8 cellular contexts compared by ENCODE assay signal in the genomic region with DNA sequence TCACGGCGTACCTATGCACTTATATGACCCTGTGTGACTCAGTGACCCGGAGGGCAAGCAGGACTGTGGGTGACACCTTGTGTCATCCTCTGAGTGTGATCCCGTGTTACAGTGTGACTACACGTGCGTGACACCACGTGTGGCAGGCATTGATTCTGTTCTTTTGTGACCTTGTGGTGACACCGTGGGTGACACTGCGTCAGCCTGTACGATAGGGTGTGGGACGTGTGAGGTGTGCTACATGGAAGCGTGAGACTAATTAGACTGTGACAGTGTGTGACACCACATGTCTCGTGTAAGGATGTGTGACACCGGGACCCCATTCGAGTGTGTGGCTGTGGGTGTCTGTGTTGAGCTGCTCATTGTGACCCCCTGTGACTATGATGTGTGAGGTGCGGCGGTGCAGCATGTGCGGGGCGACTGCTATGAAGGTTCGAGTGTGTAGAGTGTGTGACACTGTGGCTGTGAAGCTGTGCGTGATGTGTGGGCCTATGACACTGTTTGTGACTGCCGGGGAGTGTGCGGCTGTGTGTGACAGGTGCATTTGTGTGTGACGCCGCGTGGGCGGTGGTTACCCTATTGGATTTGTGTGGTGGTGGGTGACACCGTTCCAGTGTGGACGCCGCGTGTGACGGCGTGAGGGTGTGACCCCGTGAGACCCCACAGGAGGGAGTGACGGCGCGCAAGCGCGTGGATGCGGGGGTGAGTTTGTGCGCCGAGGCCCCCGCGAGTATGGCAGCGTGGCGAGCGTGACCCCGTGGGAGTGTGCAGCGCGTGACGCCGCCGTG. TPM values are rescaled to one million over a fixed set of nuclear protein-coding genes. Genes with fewer than 3 reads are reported as not detected.
DNase-seq lines count a peak whose midpoint lies in the region; ATAC-seq and TF ChIP-seq lines count a peak whose summit lies in the region.

Gene SPTBN4 (plus strand): TSS at position 783 of the 788 bp plus-strand sequence. CDS start 5,621 bp downstream, outside the sequence.

- ATAC-seq in Right ventricle myocardium inferior: no peak
- ATAC-seq in right cardiac atrium: peak; percentile 0 to 4

- peak within 1 kb of the TSS; percentile 71 for H2AFZ ChIP-seq in MM.1S (ENCODE audit: low read length)

- peak within 1 kb of the TSS; percentile 1; the same call in 1 of the 2 replicates for H3K9ac ChIP-seq in MM.1S (ENCODE audit: low read length)

- DNase-seq in Right ventricle myocardium inferior (ENCODE audit: missing footprints) (peak; percentile 82), cardiac septum (ENCODE audit: low spot score) (no peak), MM.1S (no peak), right cardiac atrium (peak; percentile 57 to 81 (median 78)), skeletal muscle cell (ENCODE audit: low read depth) (no peak), NOMO-1 treated with DMSO at 0.1 percent for 48 hours (lab: John Stamatoyannopoulos, UW; ENCODE audit: unreplicated experiment) (no peak), NCI-H187 (lab: John Stamatoyannopoulos, UW) (no peak)
- peak; percentile 79 for DNase-seq in activated naive CD4-positive, alpha-beta T cell treated with anti-CD3 and anti-CD28 coated beads, Interleukin-2, amount 50 U/mL, for 16 hours

- H3K9me2 ChIP-seq in MM.1S (replicated peaks; ENCODE audit: insufficient read depth, low read length): no peaks in the 10 kb centered on the region

- no peaks in the 10 kb centered on the region for H3K9me3 ChIP-seq in MM.1S (replicated peaks; ENCODE audit: insufficient read depth, low read length)
- H3K9me3 ChIP-seq in right cardiac atrium (ENCODE audit: control insufficient read depth, low read length): no peaks in the 10 kb centered on the region

- H3K4me2 ChIP-seq in MM.1S (ENCODE audit: low read depth, low read length): peak within 1 kb of the TSS; percentile 99

- 11% methylated on average over 53 of the region's 53 CpGs for WGBS in right cardiac atrium

- H4K20me1 ChIP-seq in MM.1S (ENCODE audit: insufficient read depth, low read length): no peaks in the 10 kb centered on the region

- no peak for TF ChIP-seq CTCF in MM.1S (IDR thresholded peaks at IDR 0.05; ENCODE audit: low read length)

- peaks cover 13% of the 10 kb centered on the region for H3K27me3 ChIP-seq in MM.1S (replicated peaks; ENCODE audit: insufficient read depth, low read length)
- no peaks in the 10 kb centered on the region for H3K27me3 ChIP-seq in right cardiac atrium (ENCODE audit: control insufficient read depth, insufficient read depth)

- peaks cover 20% of the 10 kb centered on the region for H3K4me1 ChIP-seq in MM.1S (ENCODE audit: low read length)
- peaks cover 9% of the 10 kb centered on the region for H3K4me1 ChIP-seq in right cardiac atrium (ENCODE audit: control insufficient read depth, insufficient read depth, low read length)

- no peaks in the 10 kb centered on the region for H3K79me2 ChIP-seq in MM.1S (ENCODE audit: low read length)

- no peaks in the 10 kb centered on the region for H3K36me3 ChIP-seq in MM.1S (replicated peaks; ENCODE audit: insufficient read depth, low read length)

- no peak within 1 kb of the TSS for H3K27ac ChIP-seq in MM.1S (ENCODE audit: low read length)
- H3K27ac ChIP-seq in right cardiac atrium (ENCODE audit: low read length): peak within 1 kb of the TSS; percentile 24

- intact Hi-C loops in Right ventricle myocardium inferior (cut with DNase I): loop anchor here (2.0 to 5.0 kb wide), 3 partner anchors 64 to 131 kb away; no protein-coding TSS in a partner anchor
- intact Hi-C loops in cardiac septum (cut with DNase I): loop anchor here (2.0 to 5.0 kb wide), 2 partner anchors 62 to 136 kb away; partner anchors contain the start of gene LTBP4
- intact Hi-C loops in right cardiac atrium (cut with DNase I): loop anchor here in 1 of 4 donors (10.0 kb wide), 1 partner anchor 138 kb away; the partner anchor contains the start of gene LTBP4

- H3K4me3 ChIP-seq in MM.1S (ENCODE audit: low read length) (peak within 1 kb of the TSS; percentile 67), right cardiac atrium (ENCODE audit: low read length) (peak within 1 kb of the TSS; percentile 58), skeletal muscle cell (ENCODE audit: low read depth, low read length) (peak within 1 kb of the TSS; percentile 69)

- 0 out of 2 replicates have a peak, but pooled peaks cover 3% of the 10 kb centered on the region for H3F3A ChIP-seq in MM.1S (ENCODE audit: insufficient read depth, low read length)

RNA-seq across cellular contexts. Expression of gene SPTBN4, which starts in this region (rescaled TPM):
- 5.1 TPM for total RNA-seq in Right ventricle myocardium inferior
- 5.1 TPM for total RNA-seq in cardiac septum
- total RNA-seq in right cardiac atrium: 1 to 10 TPM; 3.2 to 6.4 (median 5.5) TPM
- 4.3 TPM for polyA plus RNA-seq in right cardiac atrium

Comparison
In these comparisons a context has a peak if more than half of its experiments do, and no peak if none do; other contexts are left out.
1. DNase-seq: peak in Right ventricle myocardium inferior (single experiment), activated naive CD4-positive, alpha-beta T cell treated with anti-CD3 and anti-CD28 coated beads, Interleukin-2, amount 50 U/mL, for 16 hours (single experiment) and right cardiac atrium (3 of 3); none in cardiac septum (single experiment), MM.1S (single experiment), skeletal muscle cell (single experiment), NOMO-1 treated with DMSO at 0.1 percent for 48 hours (single experiment) and NCI-H187 (0 of 2).
2. Peak in every context shown above with its lines, with median percentiles within 50 percentile points of each other: H3K4me3 ChIP-seq.